Comparison of ENCODE assay signal across 11 cellular contexts in the genomic region with DNA sequence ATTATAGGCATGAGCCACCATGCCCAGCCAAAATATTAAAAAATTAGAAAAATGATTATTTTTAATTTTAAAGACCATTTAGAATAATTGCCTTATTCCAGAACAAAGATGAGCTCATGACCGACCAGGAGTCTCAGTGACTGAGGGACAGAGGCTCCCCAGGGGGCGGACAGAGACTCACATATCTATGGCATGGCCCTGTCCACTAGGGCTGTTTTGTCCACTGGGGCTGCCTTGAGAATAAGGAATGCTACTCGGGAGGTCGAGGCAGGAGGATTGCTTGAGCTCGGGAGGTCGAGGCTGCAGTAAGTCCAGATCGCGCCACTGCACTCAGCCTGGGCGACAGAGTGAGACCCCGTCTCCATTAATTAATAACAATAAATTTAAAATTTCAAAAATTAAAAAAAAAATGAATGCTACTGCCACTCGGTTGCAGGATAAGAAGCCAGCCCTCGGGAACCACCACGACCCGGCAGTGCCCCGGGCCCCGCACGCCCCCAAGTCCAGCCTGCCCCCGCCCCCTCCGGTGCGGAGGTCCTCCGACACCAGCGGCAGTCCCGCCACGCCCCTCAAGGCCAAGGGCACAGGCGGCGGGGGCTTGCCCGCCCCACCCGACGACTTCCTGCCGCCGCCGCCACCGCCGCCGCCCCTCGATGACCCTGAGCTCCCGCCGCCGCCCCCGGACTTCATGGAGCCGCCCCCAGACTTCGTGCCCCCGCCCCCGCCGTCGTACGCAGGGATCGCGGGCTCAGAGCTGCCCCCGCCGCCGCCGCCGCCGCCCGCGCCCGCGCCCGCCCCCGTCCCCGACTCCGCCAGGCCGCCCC.
A peak's percentile ranks its signal among the peaks of the same experiment; 100 is the strongest.
DNase-seq lines count a peak whose midpoint lies in the region; ATAC-seq and TF ChIP-seq lines count a peak whose summit lies in the region.
"Had no signal": no experiment of that assay in that cellular context is flagged by ENCODE, and none has a peak within 500 bp of the region (broad histone marks: within the 10 kb centered on the region; RNA-seq: fewer than 3 reads in every experiment).

No MANE protein-coding gene starts in this region.

- H3K36me3 Mint-ChIP-seq in chondrocyte (ENCODE audit: low read depth) = no peaks in the 10 kb centered on the region

- no peaks in the 10 kb centered on the region for H3K4me1 ChIP-seq in thoracic aorta (ENCODE audit: control insufficient read depth in 1 of 2, low read depth in 2 of 2)

- TF ChIP-seq CTCF in chondrocyte (IDR thresholded peaks at IDR 0.05) (no peak), thoracic aorta (IDR thresholded peaks at IDR 0.05) (no peak)

- H3K4me3 Mint-ChIP-seq in chondrocyte (ENCODE audit: unreplicated experiment) = peak overlapping the region; percentile 45
- H3K4me3 Mint-ChIP-seq: T-cell had no signal

- H3K36me3 ChIP-seq in thoracic aorta = no peaks in the 10 kb centered on the region

- peaks cover 7% of the 10 kb centered on the region for H3K4me1 Mint-ChIP-seq in chondrocyte (ENCODE audit: low read depth)
- H3K4me1 Mint-ChIP-seq: T-cell had no signal

- H3K27ac ChIP-seq in thoracic aorta = no peak overlapping the region

- no peaks in the 10 kb centered on the region for H3K9me3 ChIP-seq in thoracic aorta

- peaks cover 53% of the 10 kb centered on the region for H3K27me3 Mint-ChIP-seq in chondrocyte (ENCODE audit: low read depth)
- H3K27me3 Mint-ChIP-seq: T-cell had no signal

- no peaks in the 10 kb centered on the region for H3K27me3 ChIP-seq in thoracic aorta (replicated peaks; ENCODE audit: insufficient read depth)

- DNase-seq in NCI-H146 (lab: John Stamatoyannopoulos, UW) (peak; percentile 41), NCI-H146 treated with DMSO at 0.1 percent for 48 hours (lab: John Stamatoyannopoulos, UW; ENCODE audit: unreplicated experiment) (no peak), chondrocyte (ENCODE audit: low spot score) (no peak), left lobe of liver (ENCODE audit: low spot score) (no peak), thoracic aorta (ENCODE audit: low spot score) (no peak)
- DNase-seq in activated T-cell treated with anti-CD3 and anti-CD28 coated beads, Interleukin-2, amount 50 U/mL, for 48 hours = no peak
- DNase-seq: ACHN, activated T-cell treated with anti-CD3 and anti-CD28 coated beads for 4 hours, T-cell had no signal

- peaks cover 7% of the 10 kb centered on the region for H3K9me3 Mint-ChIP-seq in chondrocyte (ENCODE audit: low read depth)

- H3K4me3 ChIP-seq in thoracic aorta = peak overlapping the region; percentile 50

- peak; percentile 41 for ATAC-seq in left lobe of liver
- no peak for ATAC-seq in thoracic aorta (ENCODE audit: insufficient number of reproducible peaks, low FRiP score, low read depth)
- no peak for ATAC-seq in HG02973 (IDR thresholded peaks at IDR 0.05; ENCODE audit: unreplicated experiment)
- no peak for ATAC-seq in GM18858 (IDR thresholded peaks at IDR 0.05; ENCODE audit: unreplicated experiment)
- ATAC-seq: T-cell had no signal

- no peak overlapping the region for H3K27ac Mint-ChIP-seq in chondrocyte (ENCODE audit: unreplicated experiment)
